20 cellular contexts compared by ENCODE assay signal in genomic region chr1:61812916-61813315, GRCh38.
"Had no signal": no experiment of that assay in that cellular context is flagged by ENCODE, and none has a peak within 500 bp of the region (broad histone marks: within the 10 kb centered on the region; RNA-seq: fewer than 3 reads in every experiment).

No MANE protein-coding gene starts in this region.

- H3K4me1 ChIP-seq: gastrocnemius medialis, parathyroid adenoma, right lobe of liver, suprapubic skin, transverse colon, upper lobe of right lung, uterus had no signal

- DNase-seq: dorsolateral prefrontal cortex; effector CD4-positive, alpha-beta T cell; gastrocnemius medialis; kidney; mesendoderm; naive thymus-derived CD8-positive, alpha-beta T cell; occipital lobe; right lobe of liver; small intestine; stimulated activated CD4-positive, alpha-beta T cell treated with anti-CD3 and anti-CD28 coated beads, Interleukin-15, amount 100 ng/mL, for 24 hours; stimulated activated CD4-positive, alpha-beta T cell treated with anti-CD3 and anti-CD28 coated beads, Interleukin-2, amount 100 ng/mL, for 48 hours; stimulated activated naive B cell treated with anti-CD40 and anti-IgM and Interleukin-4, amounts not matched to agents 10 μg/mL and 1 μg/mL and 100 μg/mL, for 72 hours; transverse colon; upper lobe of right lung; uterus had no signal

- H3K4me3 Mint-ChIP-seq: naive thymus-derived CD8-positive, alpha-beta T cell; stimulated activated naive B cell treated with anti-CD40 and anti-IgM and Interleukin-4, amounts not matched to agents 10 μg/mL and 1 μg/mL and 100 μg/mL, for 72 hours; stimulated activated naive CD8-positive, alpha-beta T cell treated with anti-CD3 and anti-CD28 coated beads, Interleukin-15, Interleukin-2, amounts not matched to agents 100 ng/mL and 50 ng/mL, for 24 hours had no signal

- H3K79me2 ChIP-seq: parathyroid adenoma had no signal

- H3K9me3 Mint-ChIP-seq: naive thymus-derived CD8-positive, alpha-beta T cell; stimulated activated naive B cell treated with anti-CD40 and anti-IgM and Interleukin-4, amounts not matched to agents 10 μg/mL and 1 μg/mL and 100 μg/mL, for 72 hours; stimulated activated naive CD8-positive, alpha-beta T cell treated with anti-CD3 and anti-CD28 coated beads, Interleukin-15, Interleukin-2, amounts not matched to agents 100 ng/mL and 50 ng/mL, for 24 hours had no signal

- H3K36me3 ChIP-seq: gastrocnemius medialis, transverse colon, upper lobe of right lung, uterus had no signal

- H3K9ac ChIP-seq: parathyroid adenoma had no signal

- H3K27ac ChIP-seq: gastrocnemius medialis, parathyroid adenoma, right lobe of liver, suprapubic skin, transverse colon, upper lobe of right lung, uterus had no signal

- H3K27ac Mint-ChIP-seq: naive thymus-derived CD8-positive, alpha-beta T cell; stimulated activated naive B cell treated with anti-CD40 and anti-IgM and Interleukin-4, amounts not matched to agents 10 μg/mL and 1 μg/mL and 100 μg/mL, for 72 hours; stimulated activated naive CD8-positive, alpha-beta T cell treated with anti-CD3 and anti-CD28 coated beads, Interleukin-15, Interleukin-2, amounts not matched to agents 100 ng/mL and 50 ng/mL, for 24 hours had no signal

- ATAC-seq: gastrocnemius medialis; left lobe of liver; naive thymus-derived CD8-positive, alpha-beta T cell; right lobe of liver; stimulated activated naive B cell treated with anti-CD40 and anti-IgM and Interleukin-4, amounts not matched to agents 10 μg/mL and 1 μg/mL and 100 μg/mL, for 72 hours; upper lobe of right lung had no signal

- H3K9me3 ChIP-seq: gastrocnemius medialis, right lobe of liver, suprapubic skin, transverse colon, upper lobe of right lung, uterus had no signal

- H3K4me1 Mint-ChIP-seq: stimulated activated naive B cell treated with anti-CD40 and anti-IgM and Interleukin-4, amounts not matched to agents 10 μg/mL and 1 μg/mL and 100 μg/mL, for 72 hours had no signal

- H2AFZ ChIP-seq: parathyroid adenoma had no signal

- H3K27me3 ChIP-seq: dorsolateral prefrontal cortex, gastrocnemius medialis, right lobe of liver, suprapubic skin, transverse colon, upper lobe of right lung, uterus had no signal

- H3K4me3 ChIP-seq: dorsolateral prefrontal cortex, gastrocnemius medialis, right lobe of liver, suprapubic skin, transverse colon, upper lobe of right lung, uterus had no signal

- H3K27me3 Mint-ChIP-seq: naive thymus-derived CD8-positive, alpha-beta T cell; progenitor cell of endocrine pancreas; stimulated activated naive B cell treated with anti-CD40 and anti-IgM and Interleukin-4, amounts not matched to agents 10 μg/mL and 1 μg/mL and 100 μg/mL, for 72 hours; stimulated activated naive CD8-positive, alpha-beta T cell treated with anti-CD3 and anti-CD28 coated beads, Interleukin-15, Interleukin-2, amounts not matched to agents 100 ng/mL and 50 ng/mL, for 24 hours had no signal
